ENCODE assay signal across 2 cellular contexts in the genomic region with DNA sequence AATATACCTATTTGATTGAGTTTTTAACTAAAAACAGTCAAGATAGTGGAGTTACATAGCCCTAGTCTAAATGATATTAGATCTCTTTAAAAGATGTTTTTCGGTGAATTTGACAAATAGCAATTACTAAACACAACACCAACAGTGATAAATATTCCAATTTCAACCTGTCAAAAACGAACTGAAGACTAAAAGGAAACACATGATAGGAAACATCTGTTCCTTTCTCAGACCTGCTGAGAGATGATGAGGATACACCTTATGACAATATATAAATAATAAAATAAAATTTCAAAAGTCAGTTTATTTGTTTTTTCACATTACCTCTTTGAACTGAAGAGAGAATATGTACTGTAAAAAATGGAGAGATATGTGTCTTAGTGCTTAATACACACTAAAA.
TF ChIP-seq lines count a peak whose summit lies in the region.

No MANE protein-coding gene starts in this region.

TF ChIP-seq in HCT116, 20 proteins besides CTCF, POLR2A, EP300 and RAD21:
- no peak for TF ChIP-seq FOSL1 (IDR thresholded peaks at IDR 0.05; ENCODE audit: low read depth)
- no peak for TF ChIP-seq EZH2 (IDR thresholded peaks at IDR 0.05)
- TF ChIP-seq, protein P1, sequence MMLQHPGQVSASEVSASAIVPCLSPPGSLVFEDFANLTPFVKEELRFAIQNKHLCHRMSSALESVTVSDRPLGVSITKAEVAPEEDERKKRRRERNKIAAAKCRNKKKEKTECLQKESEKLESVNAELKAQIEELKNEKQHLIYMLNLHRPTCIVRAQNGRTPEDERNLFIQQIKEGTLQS (IDR thresholded peaks at IDR 0.05) = no peak

TF ChIP-seq in endothelial cell of umbilical vein, 7 proteins besides CTCF, POLR2A, EP300 and RAD21:
- TF ChIP-seq MYC (IDR thresholded peaks at IDR 0.05; ENCODE audit: low read depth, low read length) (no peak), GATA2 (IDR thresholded peaks at IDR 0.05; ENCODE audit: insufficient read depth, insufficient read length, low read depth, low read length) (no peak), JUN (IDR thresholded peaks at IDR 0.05; ENCODE audit: borderline replicate concordance, insufficient read depth, insufficient read length, low read depth) (no peak), FOS (IDR thresholded peaks at IDR 0.05; ENCODE audit: borderline replicate concordance, insufficient read depth, low read length) (no peak), POLR2AphosphoS5 (IDR thresholded peaks at IDR 0.05; ENCODE audit: insufficient read depth, low read depth, low read length) (no peak), EZH2 (IDR thresholded peaks at IDR 0.05; ENCODE audit: borderline replicate concordance, low read depth, low read length, severe bottlenecking) (no peak)
- TF ChIP-seq, protein P2, sequence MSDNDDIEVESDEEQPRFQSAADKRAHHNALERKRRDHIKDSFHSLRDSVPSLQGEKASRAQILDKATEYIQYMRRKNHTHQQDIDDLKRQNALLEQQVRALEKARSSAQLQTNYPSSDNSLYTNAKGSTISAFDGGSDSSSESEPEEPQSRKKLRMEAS (IDR thresholded peaks at IDR 0.05; ENCODE audit: insufficient read depth, insufficient read length) = no peak
